Comparison of ENCODE assay signal across 1 cellular context in the genomic region with DNA sequence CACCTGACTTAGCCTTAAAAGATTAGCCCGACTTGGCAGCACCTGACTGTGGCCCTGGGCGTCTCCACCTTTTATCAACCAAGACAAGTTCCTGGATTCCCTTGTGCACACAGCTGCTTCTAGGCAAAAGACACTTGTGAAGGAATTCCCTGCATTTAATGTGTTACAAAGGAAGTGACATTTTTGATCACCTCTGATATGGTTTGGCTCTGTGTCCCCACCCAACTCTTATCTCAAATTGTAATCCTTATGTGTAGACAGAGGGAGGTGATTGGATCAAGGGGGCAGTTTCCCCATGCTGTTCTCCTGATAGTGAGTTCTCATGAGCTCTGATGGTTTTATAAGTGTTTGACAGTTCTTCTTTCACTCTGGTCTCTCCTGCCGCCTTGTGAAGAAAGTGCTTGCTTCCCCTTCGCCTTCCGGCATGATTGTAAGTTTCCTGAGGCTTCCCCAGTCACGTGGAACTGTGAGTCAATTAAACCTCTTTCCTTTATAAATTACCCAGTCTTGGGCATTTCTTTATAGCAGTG.
TF ChIP-seq lines count a peak whose summit lies in the region.

No MANE protein-coding gene starts in this region.

TF ChIP-seq in K562, 482 proteins besides CTCF, POLR2A, EP300 and RAD21 (continued from another document and continues in another):
- TF ChIP-seq, protein P1, sequence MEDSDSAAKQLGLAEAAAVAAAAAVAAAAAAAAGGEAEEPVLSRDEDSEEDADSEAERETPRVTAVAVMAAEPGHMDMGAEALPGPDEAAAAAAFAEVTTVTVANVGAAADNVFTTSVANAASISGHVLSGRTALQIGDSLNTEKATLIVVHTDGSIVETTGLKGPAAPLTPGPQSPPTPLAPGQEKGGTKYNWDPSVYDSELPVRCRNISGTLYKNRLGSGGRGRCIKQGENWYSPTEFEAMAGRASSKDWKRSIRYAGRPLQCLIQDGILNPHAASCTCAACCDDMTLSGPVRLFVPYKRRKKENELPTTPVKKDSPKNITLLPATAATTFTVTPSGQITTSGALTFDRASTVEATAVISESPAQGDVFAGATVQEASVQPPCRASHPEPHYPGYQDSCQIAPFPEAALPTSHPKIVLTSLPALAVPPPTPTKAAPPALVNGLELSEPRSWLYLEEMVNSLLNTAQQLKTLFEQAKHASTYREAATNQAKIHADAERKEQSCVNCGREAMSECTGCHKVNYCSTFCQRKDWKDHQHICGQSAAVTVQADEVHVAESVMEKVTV (CRISPR knock-in tag; IDR thresholded peaks at IDR 0.05): peak; percentile 74
- TF ChIP-seq, protein P2, sequence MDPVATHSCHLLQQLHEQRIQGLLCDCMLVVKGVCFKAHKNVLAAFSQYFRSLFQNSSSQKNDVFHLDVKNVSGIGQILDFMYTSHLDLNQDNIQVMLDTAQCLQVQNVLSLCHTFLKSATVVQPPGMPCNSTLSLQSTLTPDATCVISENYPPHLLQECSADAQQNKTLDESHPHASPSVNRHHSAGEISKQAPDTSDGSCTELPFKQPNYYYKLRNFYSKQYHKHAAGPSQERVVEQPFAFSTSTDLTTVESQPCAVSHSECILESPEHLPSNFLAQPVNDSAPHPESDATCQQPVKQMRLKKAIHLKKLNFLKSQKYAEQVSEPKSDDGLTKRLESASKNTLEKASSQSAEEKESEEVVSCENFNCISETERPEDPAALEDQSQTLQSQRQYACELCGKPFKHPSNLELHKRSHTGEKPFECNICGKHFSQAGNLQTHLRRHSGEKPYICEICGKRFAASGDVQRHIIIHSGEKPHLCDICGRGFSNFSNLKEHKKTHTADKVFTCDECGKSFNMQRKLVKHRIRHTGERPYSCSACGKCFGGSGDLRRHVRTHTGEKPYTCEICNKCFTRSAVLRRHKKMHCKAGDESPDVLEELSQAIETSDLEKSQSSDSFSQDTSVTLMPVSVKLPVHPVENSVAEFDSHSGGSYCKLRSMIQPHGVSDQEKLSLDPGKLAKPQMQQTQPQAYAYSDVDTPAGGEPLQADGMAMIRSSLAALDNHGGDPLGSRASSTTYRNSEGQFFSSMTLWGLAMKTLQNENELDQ (CRISPR knock-in tag; IDR thresholded peaks at IDR 0.05; ENCODE audit: borderline replicate concordance): no peak
- 0 out of 2 replicates have a peak, but pooled peaks have one; percentile 60 for TF ChIP-seq SMAD4 (CRISPR knock-in tag; conservative IDR thresholded peaks at IDR 0.05)
- TF ChIP-seq, protein P3, sequence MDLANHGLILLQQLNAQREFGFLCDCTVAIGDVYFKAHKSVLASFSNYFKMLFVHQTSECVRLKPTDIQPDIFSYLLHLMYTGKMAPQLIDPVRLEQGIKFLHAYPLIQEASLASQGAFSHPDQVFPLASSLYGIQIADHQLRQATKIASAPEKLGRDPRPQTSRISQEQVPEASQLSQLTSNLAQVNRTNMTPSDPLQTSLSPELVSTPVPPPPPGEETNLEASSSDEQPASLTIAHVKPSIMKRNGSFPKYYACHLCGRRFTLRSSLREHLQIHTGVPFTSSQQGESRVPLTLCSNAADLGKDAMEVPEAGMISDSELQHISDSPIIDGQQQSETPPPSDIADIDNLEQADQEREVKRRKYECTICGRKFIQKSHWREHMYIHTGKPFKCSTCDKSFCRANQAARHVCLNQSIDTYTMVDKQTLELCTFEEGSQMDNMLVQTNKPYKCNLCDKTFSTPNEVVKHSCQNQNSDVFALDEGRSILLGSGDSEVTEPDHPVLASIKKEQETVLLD (IDR thresholded peaks at IDR 0.05): peak; percentile 54; the same call in 1 of the 2 replicates
- TF ChIP-seq ZNF717 (CRISPR knock-in tag; IDR thresholded peaks at IDR 0.05): no peak
- TF ChIP-seq ZNF76 (CRISPR knock-in tag; IDR thresholded peaks at IDR 0.05; ENCODE audit: borderline replicate concordance): no peak
- TF ChIP-seq PHF8 (IDR thresholded peaks at IDR 0.05; ENCODE audit: borderline replicate concordance, low read length): no peak
- TF ChIP-seq ZNF311 (CRISPR knock-in tag; IDR thresholded peaks at IDR 0.05): no peak
- TF ChIP-seq, protein P4, sequence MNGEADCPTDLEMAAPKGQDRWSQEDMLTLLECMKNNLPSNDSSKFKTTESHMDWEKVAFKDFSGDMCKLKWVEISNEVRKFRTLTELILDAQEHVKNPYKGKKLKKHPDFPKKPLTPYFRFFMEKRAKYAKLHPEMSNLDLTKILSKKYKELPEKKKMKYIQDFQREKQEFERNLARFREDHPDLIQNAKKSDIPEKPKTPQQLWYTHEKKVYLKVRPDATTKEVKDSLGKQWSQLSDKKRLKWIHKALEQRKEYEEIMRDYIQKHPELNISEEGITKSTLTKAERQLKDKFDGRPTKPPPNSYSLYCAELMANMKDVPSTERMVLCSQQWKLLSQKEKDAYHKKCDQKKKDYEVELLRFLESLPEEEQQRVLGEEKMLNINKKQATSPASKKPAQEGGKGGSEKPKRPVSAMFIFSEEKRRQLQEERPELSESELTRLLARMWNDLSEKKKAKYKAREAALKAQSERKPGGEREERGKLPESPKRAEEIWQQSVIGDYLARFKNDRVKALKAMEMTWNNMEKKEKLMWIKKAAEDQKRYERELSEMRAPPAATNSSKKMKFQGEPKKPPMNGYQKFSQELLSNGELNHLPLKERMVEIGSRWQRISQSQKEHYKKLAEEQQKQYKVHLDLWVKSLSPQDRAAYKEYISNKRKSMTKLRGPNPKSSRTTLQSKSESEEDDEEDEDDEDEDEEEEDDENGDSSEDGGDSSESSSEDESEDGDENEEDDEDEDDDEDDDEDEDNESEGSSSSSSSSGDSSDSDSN (IDR thresholded peaks at IDR 0.05; ENCODE audit: borderline replicate concordance in 1 of 2, low read depth in 2 of 2, low read length in 2 of 2): no peak
- TF ChIP-seq NCOA4 (IDR thresholded peaks at IDR 0.05; ENCODE audit: partially characterized antibody): no peak
- TF ChIP-seq ZNF766 (CRISPR knock-in tag; conservative IDR thresholded peaks at IDR 0.05): peak; percentile 98
- TF ChIP-seq MAFF (IDR thresholded peaks at IDR 0.05; ENCODE audit: low read length): no peak
- no peak for TF ChIP-seq ZNF224 (CRISPR knock-in tag; IDR thresholded peaks at IDR 0.05)
- no peak for TF ChIP-seq NR4A1 (CRISPR knock-in tag; IDR thresholded peaks at IDR 0.05)
- peak; percentile 34; the same call in 1 of the 2 replicates for TF ChIP-seq NR4A1 (tag; IDR thresholded peaks at IDR 0.05)
- TF ChIP-seq, protein P5, sequence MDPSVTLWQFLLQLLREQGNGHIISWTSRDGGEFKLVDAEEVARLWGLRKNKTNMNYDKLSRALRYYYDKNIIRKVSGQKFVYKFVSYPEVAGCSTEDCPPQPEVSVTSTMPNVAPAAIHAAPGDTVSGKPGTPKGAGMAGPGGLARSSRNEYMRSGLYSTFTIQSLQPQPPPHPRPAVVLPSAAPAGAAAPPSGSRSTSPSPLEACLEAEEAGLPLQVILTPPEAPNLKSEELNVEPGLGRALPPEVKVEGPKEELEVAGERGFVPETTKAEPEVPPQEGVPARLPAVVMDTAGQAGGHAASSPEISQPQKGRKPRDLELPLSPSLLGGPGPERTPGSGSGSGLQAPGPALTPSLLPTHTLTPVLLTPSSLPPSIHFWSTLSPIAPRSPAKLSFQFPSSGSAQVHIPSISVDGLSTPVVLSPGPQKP (CRISPR knock-in tag; IDR thresholded peaks at IDR 0.05): no peak
- no peak for TF ChIP-seq ZNF274 (IDR thresholded peaks at IDR 0.05; ENCODE audit: borderline replicate concordance, low read depth, low read length)
- no peak for TF ChIP-seq HMG20A (CRISPR knock-in tag; conservative IDR thresholded peaks at IDR 0.05)
- TF ChIP-seq HMG20B (CRISPR knock-in tag; IDR thresholded peaks at IDR 0.05): no peak
- no peak for TF ChIP-seq ATF1 (CRISPR knock-in tag; IDR thresholded peaks at IDR 0.05)
- TF ChIP-seq ATF1 (tag; IDR thresholded peaks at IDR 0.05): peak; percentile 40; the same call in 1 of the 2 replicates
- no peak; the same call in 1 of the 2 replicates for TF ChIP-seq ZNF644 (tag; IDR thresholded peaks at IDR 0.05; ENCODE audit: low read depth)
- no peak for TF ChIP-seq SP2 (IDR thresholded peaks at IDR 0.05; ENCODE audit: extremely low read depth, low read depth, low read length, poor library complexity, severe bottlenecking)
- no peak for TF ChIP-seq JUN (IDR thresholded peaks at IDR 0.05; ENCODE audit: borderline replicate concordance, low read depth, low read length)
- no peak for TF ChIP-seq JUN (CRISPR knock-in tag; IDR thresholded peaks at IDR 0.05; ENCODE audit: borderline replicate concordance)
- TF ChIP-seq ZNF184 (CRISPR knock-in tag; IDR thresholded peaks at IDR 0.05): no peak
- 0 out of 2 replicates have a peak, but pooled peaks have one; percentile 41 for TF ChIP-seq CC2D1A (IDR thresholded peaks at IDR 0.05)
- TF ChIP-seq PRMT5 (CRISPR knock-in tag; IDR thresholded peaks at IDR 0.05): no peak
- no peak for TF ChIP-seq SRSF1 (IDR thresholded peaks at IDR 0.05; ENCODE audit: low read depth, low read length)
- TF ChIP-seq, protein P6, sequence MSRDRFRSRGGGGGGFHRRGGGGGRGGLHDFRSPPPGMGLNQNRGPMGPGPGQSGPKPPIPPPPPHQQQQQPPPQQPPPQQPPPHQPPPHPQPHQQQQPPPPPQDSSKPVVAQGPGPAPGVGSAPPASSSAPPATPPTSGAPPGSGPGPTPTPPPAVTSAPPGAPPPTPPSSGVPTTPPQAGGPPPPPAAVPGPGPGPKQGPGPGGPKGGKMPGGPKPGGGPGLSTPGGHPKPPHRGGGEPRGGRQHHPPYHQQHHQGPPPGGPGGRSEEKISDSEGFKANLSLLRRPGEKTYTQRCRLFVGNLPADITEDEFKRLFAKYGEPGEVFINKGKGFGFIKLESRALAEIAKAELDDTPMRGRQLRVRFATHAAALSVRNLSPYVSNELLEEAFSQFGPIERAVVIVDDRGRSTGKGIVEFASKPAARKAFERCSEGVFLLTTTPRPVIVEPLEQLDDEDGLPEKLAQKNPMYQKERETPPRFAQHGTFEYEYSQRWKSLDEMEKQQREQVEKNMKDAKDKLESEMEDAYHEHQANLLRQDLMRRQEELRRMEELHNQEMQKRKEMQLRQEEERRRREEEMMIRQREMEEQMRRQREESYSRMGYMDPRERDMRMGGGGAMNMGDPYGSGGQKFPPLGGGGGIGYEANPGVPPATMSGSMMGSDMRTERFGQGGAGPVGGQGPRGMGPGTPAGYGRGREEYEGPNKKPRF (IDR thresholded peaks at IDR 0.05; ENCODE audit: low read depth, low read length): no peak
- TF ChIP-seq, protein P7, sequence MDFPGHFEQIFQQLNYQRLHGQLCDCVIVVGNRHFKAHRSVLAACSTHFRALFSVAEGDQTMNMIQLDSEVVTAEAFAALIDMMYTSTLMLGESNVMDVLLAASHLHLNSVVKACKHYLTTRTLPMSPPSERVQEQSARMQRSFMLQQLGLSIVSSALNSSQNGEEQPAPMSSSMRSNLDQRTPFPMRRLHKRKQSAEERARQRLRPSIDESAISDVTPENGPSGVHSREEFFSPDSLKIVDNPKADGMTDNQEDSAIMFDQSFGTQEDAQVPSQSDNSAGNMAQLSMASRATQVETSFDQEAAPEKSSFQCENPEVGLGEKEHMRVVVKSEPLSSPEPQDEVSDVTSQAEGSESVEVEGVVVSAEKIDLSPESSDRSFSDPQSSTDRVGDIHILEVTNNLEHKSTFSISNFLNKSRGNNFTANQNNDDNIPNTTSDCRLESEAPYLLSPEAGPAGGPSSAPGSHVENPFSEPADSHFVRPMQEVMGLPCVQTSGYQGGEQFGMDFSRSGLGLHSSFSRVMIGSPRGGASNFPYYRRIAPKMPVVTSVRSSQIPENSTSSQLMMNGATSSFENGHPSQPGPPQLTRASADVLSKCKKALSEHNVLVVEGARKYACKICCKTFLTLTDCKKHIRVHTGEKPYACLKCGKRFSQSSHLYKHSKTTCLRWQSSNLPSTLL (IDR thresholded peaks at IDR 0.05): no peak
- TF ChIP-seq ZNF507 (tag; conservative IDR thresholded peaks at IDR 0.05): no peak
- no peak for TF ChIP-seq BRD4 (IDR thresholded peaks at IDR 0.05)
- no peak; the same call in 1 of the 2 replicates for TF ChIP-seq TARDBP (IDR thresholded peaks at IDR 0.05)
- TF ChIP-seq, protein P8, sequence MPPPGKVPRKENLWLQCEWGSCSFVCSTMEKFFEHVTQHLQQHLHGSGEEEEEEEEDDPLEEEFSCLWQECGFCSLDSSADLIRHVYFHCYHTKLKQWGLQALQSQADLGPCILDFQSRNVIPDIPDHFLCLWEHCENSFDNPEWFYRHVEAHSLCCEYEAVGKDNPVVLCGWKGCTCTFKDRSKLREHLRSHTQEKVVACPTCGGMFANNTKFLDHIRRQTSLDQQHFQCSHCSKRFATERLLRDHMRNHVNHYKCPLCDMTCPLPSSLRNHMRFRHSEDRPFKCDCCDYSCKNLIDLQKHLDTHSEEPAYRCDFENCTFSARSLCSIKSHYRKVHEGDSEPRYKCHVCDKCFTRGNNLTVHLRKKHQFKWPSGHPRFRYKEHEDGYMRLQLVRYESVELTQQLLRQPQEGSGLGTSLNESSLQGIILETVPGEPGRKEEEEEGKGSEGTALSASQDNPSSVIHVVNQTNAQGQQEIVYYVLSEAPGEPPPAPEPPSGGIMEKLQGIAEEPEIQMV (tag; conservative IDR thresholded peaks at IDR 0.05; ENCODE audit: low read depth): no peak
- no peak for TF ChIP-seq ZNF764 (CRISPR knock-in tag; IDR thresholded peaks at IDR 0.05; ENCODE audit: low read depth)
- no peak for TF ChIP-seq BDP1 (IDR thresholded peaks at IDR 0.05; ENCODE audit: insufficient read depth, insufficient read length)
- no peak for TF ChIP-seq ARHGAP35 (IDR thresholded peaks at IDR 0.05; ENCODE audit: partially characterized antibody)
- TF ChIP-seq, protein P9, sequence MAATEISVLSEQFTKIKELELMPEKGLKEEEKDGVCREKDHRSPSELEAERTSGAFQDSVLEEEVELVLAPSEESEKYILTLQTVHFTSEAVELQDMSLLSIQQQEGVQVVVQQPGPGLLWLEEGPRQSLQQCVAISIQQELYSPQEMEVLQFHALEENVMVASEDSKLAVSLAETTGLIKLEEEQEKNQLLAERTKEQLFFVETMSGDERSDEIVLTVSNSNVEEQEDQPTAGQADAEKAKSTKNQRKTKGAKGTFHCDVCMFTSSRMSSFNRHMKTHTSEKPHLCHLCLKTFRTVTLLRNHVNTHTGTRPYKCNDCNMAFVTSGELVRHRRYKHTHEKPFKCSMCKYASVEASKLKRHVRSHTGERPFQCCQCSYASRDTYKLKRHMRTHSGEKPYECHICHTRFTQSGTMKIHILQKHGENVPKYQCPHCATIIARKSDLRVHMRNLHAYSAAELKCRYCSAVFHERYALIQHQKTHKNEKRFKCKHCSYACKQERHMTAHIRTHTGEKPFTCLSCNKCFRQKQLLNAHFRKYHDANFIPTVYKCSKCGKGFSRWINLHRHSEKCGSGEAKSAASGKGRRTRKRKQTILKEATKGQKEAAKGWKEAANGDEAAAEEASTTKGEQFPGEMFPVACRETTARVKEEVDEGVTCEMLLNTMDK (IDR thresholded peaks at IDR 0.05; ENCODE audit: borderline replicate concordance, insufficient read depth, low read depth, low read length, poor library complexity, severe bottlenecking): no peak
- TF ChIP-seq PHF21A (IDR thresholded peaks at IDR 0.05; ENCODE audit: borderline replicate concordance, low read depth): no peak
- TF ChIP-seq, protein P10, sequence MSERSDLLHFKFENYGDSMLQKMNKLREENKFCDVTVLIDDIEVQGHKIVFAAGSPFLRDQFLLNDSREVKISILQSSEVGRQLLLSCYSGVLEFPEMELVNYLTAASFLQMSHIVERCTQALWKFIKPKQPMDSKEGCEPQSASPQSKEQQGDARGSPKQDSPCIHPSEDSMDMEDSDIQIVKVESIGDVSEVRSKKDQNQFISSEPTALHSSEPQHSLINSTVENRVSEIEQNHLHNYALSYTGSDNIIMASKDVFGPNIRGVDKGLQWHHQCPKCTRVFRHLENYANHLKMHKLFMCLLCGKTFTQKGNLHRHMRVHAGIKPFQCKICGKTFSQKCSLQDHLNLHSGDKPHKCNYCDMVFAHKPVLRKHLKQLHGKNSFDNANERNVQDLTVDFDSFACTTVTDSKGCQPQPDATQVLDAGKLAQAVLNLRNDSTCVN (CRISPR knock-in tag; IDR thresholded peaks at IDR 0.05): no peak
